1 cellular context compared by ENCODE assay signal in the genomic region with DNA sequence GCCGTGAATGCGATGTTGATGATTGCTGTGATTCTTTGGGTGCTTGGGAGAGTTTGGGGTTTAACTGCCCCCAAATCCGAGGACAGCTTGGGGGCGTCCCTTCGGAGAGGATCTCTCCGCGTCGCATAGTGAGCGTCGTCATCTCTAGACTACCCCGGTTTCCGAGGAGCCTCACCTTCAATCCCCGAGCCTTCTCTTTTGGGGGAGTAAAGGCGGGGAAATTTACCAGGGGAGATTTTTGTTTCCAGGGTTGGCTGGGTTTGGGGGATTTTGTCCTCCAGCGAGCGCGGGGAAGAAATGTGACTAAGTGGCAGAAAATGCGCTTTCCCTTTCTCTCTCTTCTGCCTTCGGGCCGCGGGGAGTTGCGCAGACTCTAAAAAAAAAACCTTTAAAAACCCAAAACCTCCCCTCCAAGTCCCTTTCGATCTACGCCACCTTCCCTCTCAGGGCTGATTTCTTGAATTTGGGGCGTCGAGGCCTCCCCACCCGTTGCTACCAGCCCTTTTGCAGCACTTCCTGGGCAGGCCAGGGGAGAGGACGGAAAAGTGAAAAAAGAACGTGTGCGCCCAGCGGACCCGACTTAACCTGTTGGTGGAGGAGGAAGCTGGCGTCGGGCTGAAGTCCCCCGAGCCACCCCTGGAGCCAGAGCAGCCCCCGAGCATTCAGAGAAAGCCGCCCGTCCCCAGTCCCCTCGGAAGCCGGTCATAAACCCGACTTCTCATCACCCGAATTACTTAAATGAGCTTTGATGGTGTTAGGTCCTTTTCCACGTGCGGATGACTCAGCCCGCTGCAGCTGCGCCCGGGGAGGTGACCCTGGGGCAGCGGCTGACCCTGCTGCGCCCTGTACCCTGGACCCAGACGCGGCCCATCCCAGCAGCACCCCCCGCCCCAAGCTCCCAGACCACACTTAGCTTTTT.
TF ChIP-seq lines count a peak whose summit lies in the region.

No MANE protein-coding gene starts in this region.

TF ChIP-seq in HepG2, 621 proteins besides CTCF, POLR2A, EP300 and RAD21 (continued from another document and continues in another):
- TF ChIP-seq, protein P1, sequence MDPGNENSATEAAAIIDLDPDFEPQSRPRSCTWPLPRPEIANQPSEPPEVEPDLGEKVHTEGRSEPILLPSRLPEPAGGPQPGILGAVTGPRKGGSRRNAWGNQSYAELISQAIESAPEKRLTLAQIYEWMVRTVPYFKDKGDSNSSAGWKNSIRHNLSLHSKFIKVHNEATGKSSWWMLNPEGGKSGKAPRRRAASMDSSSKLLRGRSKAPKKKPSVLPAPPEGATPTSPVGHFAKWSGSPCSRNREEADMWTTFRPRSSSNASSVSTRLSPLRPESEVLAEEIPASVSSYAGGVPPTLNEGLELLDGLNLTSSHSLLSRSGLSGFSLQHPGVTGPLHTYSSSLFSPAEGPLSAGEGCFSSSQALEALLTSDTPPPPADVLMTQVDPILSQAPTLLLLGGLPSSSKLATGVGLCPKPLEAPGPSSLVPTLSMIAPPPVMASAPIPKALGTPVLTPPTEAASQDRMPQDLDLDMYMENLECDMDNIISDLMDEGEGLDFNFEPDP (CRISPR knock-in tag; conservative IDR thresholded peaks at IDR 0.05): no peak
- TF ChIP-seq SALL1 (CRISPR knock-in tag; IDR thresholded peaks at IDR 0.05): peak; percentile 83
- TF ChIP-seq ZNF616 (CRISPR knock-in tag; IDR thresholded peaks at IDR 0.05; ENCODE audit: low read depth): no peak
- peak; percentile 68 for TF ChIP-seq ZNF574 (CRISPR knock-in tag; IDR thresholded peaks at IDR 0.05)
- no peak for TF ChIP-seq SOX6 (IDR thresholded peaks at IDR 0.05)
- peak; percentile 65 for TF ChIP-seq SOX6 (CRISPR knock-in tag; IDR thresholded peaks at IDR 0.05)
- TF ChIP-seq ZBTB33 (CRISPR knock-in tag; IDR thresholded peaks at IDR 0.05): peak; percentile 92
- TF ChIP-seq ZNF816 (CRISPR knock-in tag; IDR thresholded peaks at IDR 0.05; ENCODE audit: borderline replicate concordance): 0 out of 2 replicates have a peak, but pooled peaks have one; percentile 77
- peak; percentile 63; the same call in 1 of the 2 replicates for TF ChIP-seq KDM2A (CRISPR knock-in tag; IDR thresholded peaks at IDR 0.05; ENCODE audit: borderline replicate concordance, low read depth)
- TF ChIP-seq NR2F1 (CRISPR knock-in tag; IDR thresholded peaks at IDR 0.05): peak; percentile 95
- TF ChIP-seq ZNF740 (CRISPR knock-in tag; IDR thresholded peaks at IDR 0.05): peak; percentile 63; the same call in 1 of the 2 replicates
- TF ChIP-seq ZNF317 (CRISPR knock-in tag; IDR thresholded peaks at IDR 0.05): peak; percentile 45; the same call in 1 of the 2 replicates
- TF ChIP-seq KDM4B (CRISPR knock-in tag; IDR thresholded peaks at IDR 0.05): no peak
- no peak; the same call in 1 of the 2 replicates for TF ChIP-seq MYPOP (CRISPR knock-in tag; IDR thresholded peaks at IDR 0.05)
- peak; percentile 69; the same call in 1 of the 2 replicates for TF ChIP-seq ZBTB7A (CRISPR knock-in tag; IDR thresholded peaks at IDR 0.05)
- no peak for TF ChIP-seq ZNF547 (CRISPR knock-in tag; IDR thresholded peaks at IDR 0.05)
- TF ChIP-seq ZNF33A (CRISPR knock-in tag; IDR thresholded peaks at IDR 0.05; ENCODE audit: borderline replicate concordance): 0 out of 2 replicates have a peak, but pooled peaks have one; percentile 71
- peak; percentile 69; the same call in 1 of the 2 replicates for TF ChIP-seq ZBTB43 (CRISPR knock-in tag; conservative IDR thresholded peaks at IDR 0.05)
- TF ChIP-seq ZNF746 (CRISPR knock-in tag; IDR thresholded peaks at IDR 0.05): peak; percentile 70; the same call in 1 of the 2 replicates
- TF ChIP-seq, protein P2, sequence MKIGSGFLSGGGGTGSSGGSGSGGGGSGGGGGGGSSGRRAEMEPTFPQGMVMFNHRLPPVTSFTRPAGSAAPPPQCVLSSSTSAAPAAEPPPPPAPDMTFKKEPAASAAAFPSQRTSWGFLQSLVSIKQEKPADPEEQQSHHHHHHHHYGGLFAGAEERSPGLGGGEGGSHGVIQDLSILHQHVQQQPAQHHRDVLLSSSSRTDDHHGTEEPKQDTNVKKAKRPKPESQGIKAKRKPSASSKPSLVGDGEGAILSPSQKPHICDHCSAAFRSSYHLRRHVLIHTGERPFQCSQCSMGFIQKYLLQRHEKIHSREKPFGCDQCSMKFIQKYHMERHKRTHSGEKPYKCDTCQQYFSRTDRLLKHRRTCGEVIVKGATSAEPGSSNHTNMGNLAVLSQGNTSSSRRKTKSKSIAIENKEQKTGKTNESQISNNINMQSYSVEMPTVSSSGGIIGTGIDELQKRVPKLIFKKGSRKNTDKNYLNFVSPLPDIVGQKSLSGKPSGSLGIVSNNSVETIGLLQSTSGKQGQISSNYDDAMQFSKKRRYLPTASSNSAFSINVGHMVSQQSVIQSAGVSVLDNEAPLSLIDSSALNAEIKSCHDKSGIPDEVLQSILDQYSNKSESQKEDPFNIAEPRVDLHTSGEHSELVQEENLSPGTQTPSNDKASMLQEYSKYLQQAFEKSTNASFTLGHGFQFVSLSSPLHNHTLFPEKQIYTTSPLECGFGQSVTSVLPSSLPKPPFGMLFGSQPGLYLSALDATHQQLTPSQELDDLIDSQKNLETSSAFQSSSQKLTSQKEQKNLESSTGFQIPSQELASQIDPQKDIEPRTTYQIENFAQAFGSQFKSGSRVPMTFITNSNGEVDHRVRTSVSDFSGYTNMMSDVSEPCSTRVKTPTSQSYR (CRISPR knock-in tag; IDR thresholded peaks at IDR 0.05; ENCODE audit: borderline replicate concordance): peak; percentile 21; the same call in 1 of the 2 replicates
- TF ChIP-seq STAG1 (CRISPR knock-in tag; IDR thresholded peaks at IDR 0.05): peak; percentile 14; the same call in 1 of the 2 replicates
- peak; percentile 78 for TF ChIP-seq PHF21A (CRISPR knock-in tag; IDR thresholded peaks at IDR 0.05)
- no peak for TF ChIP-seq ZNF296 (CRISPR knock-in tag; conservative IDR thresholded peaks at IDR 0.05)
- TF ChIP-seq ZBTB4 (CRISPR knock-in tag; IDR thresholded peaks at IDR 0.05; ENCODE audit: borderline replicate concordance): no peak
- TF ChIP-seq HDAC6 (IDR thresholded peaks at IDR 0.05; ENCODE audit: low read depth, low read length): no peak
- TF ChIP-seq ZNF713 (CRISPR knock-in tag; IDR thresholded peaks at IDR 0.05): no peak
- TF ChIP-seq FOXA3 (CRISPR knock-in tag; IDR thresholded peaks at IDR 0.05): peak; percentile 46; the same call in 1 of the 2 replicates
- peak; percentile 60; the same call in 1 of the 2 replicates for TF ChIP-seq ELF3 (CRISPR knock-in tag; IDR thresholded peaks at IDR 0.05)
- TF ChIP-seq ZBTB3 (CRISPR knock-in tag; IDR thresholded peaks at IDR 0.05; ENCODE audit: borderline replicate concordance, low read depth): no peak
- TF ChIP-seq ZNF17 (CRISPR knock-in tag; IDR thresholded peaks at IDR 0.05): no peak
- TF ChIP-seq NKX3-1 (CRISPR knock-in tag; IDR thresholded peaks at IDR 0.05): no peak
- peak; percentile 93 for TF ChIP-seq BHLHE40 (IDR thresholded peaks at IDR 0.05; ENCODE audit: low read length)
- 0 out of 2 replicates have a peak, but pooled peaks have one; percentile 21 for TF ChIP-seq ZMYM4 (CRISPR knock-in tag; IDR thresholded peaks at IDR 0.05)
- 0 out of 2 replicates have a peak, but pooled peaks have one; percentile 51 for TF ChIP-seq ZNF160 (CRISPR knock-in tag; IDR thresholded peaks at IDR 0.05)
- TF ChIP-seq ZBTB2 (CRISPR knock-in tag; IDR thresholded peaks at IDR 0.05; ENCODE audit: low read depth): no peak
- TF ChIP-seq XRCC5 (optimal IDR thresholded peaks at IDR 0.05; ENCODE audit: low read length): peak; percentile 64
- TF ChIP-seq MED1 (CRISPR knock-in tag; IDR thresholded peaks at IDR 0.05): peak; percentile 77
- TF ChIP-seq HOXA3 (CRISPR knock-in tag; IDR thresholded peaks at IDR 0.05): peak; percentile 87
- TF ChIP-seq HNF4G (IDR thresholded peaks at IDR 0.05; ENCODE audit: borderline replicate concordance, low read depth, low read length): peak; percentile 87
- TF ChIP-seq HNF4G (CRISPR knock-in tag; IDR thresholded peaks at IDR 0.05; ENCODE audit: borderline replicate concordance, low read depth): peak; percentile 79
